ENCODE assay signal across 15 cellular contexts in genomic region chr9:93671030-93671358, GRCh38.
"Had no signal": no experiment of that assay in that cellular context is flagged by ENCODE, and none has a peak within 500 bp of the region (broad histone marks: within the 10 kb centered on the region; RNA-seq: fewer than 3 reads in every experiment).

No MANE protein-coding gene starts in this region.

- ATAC-seq: left colon, mucosa of descending colon had no signal

- H3K4me3 Mint-ChIP-seq: activated T-helper 1 cell treated with anti-CD3 and anti-CD28 coated beads, Interleukin-12 subunit alpha, Interleukin-12 subunit beta, Interleukin-2, Interleukin-4 antibody, amounts not matched to agents 30 ng/mL and 10 ng/mL and 1 ng/mL, durations not matched to agents 14 hours and 24 hours and 36 hours; naive thymus-derived CD4-positive, alpha-beta T cell; stimulated activated naive CD8-positive, alpha-beta T cell treated with anti-CD3 and anti-CD28 coated beads, Interleukin-15, Interleukin-2, amounts not matched to agents 100 ng/mL and 50 ng/mL, for 24 hours had no signal

- H3K9me3 Mint-ChIP-seq: activated T-helper 1 cell treated with anti-CD3 and anti-CD28 coated beads, Interleukin-12 subunit alpha, Interleukin-12 subunit beta, Interleukin-2, Interleukin-4 antibody, amounts not matched to agents 30 ng/mL and 10 ng/mL and 1 ng/mL, durations not matched to agents 14 hours and 24 hours and 36 hours; stimulated activated naive CD8-positive, alpha-beta T cell treated with anti-CD3 and anti-CD28 coated beads, Interleukin-15, Interleukin-2, amounts not matched to agents 100 ng/mL and 50 ng/mL, for 24 hours had no signal

- DNase-seq: anterior cingulate cortex; mucosa of descending colon; stimulated activated CD4-positive, alpha-beta T cell treated with anti-CD3 and anti-CD28 coated beads, Interleukin-4, amount 100 ng/mL, for 4 hours; stimulated activated CD8-positive, alpha-beta memory T cell treated with anti-CD3 and anti-CD28 coated beads, Interleukin-4, amount 100 ng/mL, for 48 hours had no signal

- H3K27ac ChIP-seq: brain microvascular endothelial cell, gastroesophageal sphincter, right atrium auricular region, skin epidermis, upper lobe of left lung had no signal

- H3K27me3 ChIP-seq: brain microvascular endothelial cell, dorsolateral prefrontal cortex, gastroesophageal sphincter, right atrium auricular region, upper lobe of left lung had no signal

- H3K4me1 ChIP-seq: gastroesophageal sphincter, right atrium auricular region, upper lobe of left lung had no signal

- H3K4me3 ChIP-seq: dorsolateral prefrontal cortex, gastroesophageal sphincter, mucosa of descending colon, right atrium auricular region, skin epidermis, upper lobe of left lung had no signal

- H3K36me3 ChIP-seq: brain microvascular endothelial cell had no signal

- H3K27me3 Mint-ChIP-seq: naive thymus-derived CD4-positive, alpha-beta T cell; progenitor cell of endocrine pancreas; stimulated activated naive CD8-positive, alpha-beta T cell treated with anti-CD3 and anti-CD28 coated beads, Interleukin-15, Interleukin-2, amounts not matched to agents 100 ng/mL and 50 ng/mL, for 24 hours had no signal

- H3K27ac Mint-ChIP-seq: activated T-helper 1 cell treated with anti-CD3 and anti-CD28 coated beads, Interleukin-12 subunit alpha, Interleukin-12 subunit beta, Interleukin-2, Interleukin-4 antibody, amounts not matched to agents 30 ng/mL and 10 ng/mL and 1 ng/mL, durations not matched to agents 14 hours and 24 hours and 36 hours; progenitor cell of endocrine pancreas; stimulated activated naive CD8-positive, alpha-beta T cell treated with anti-CD3 and anti-CD28 coated beads, Interleukin-15, Interleukin-2, amounts not matched to agents 100 ng/mL and 50 ng/mL, for 24 hours had no signal

- H3K9me3 ChIP-seq: gastroesophageal sphincter, mucosa of descending colon, right atrium auricular region, upper lobe of left lung had no signal
